ENCODE assay signal across 17 cellular contexts in genomic region chr4:152095701-152096070, GRCh38.
A peak's percentile ranks its signal among the peaks of the same experiment; 100 is the strongest.
DNase-seq lines count a peak whose midpoint lies in the region; ATAC-seq, FAIRE-seq and TF ChIP-seq lines count a peak whose summit lies in the region.
"Had no signal": no experiment of that assay in that cellular context is flagged by ENCODE, and none has a peak within 500 bp of the region (broad histone marks: within the 10 kb centered on the region; RNA-seq: fewer than 3 reads in every experiment).

No MANE protein-coding gene starts in this region.

- DNase-seq in T-helper 1 cell (no peak), RCC 7860 (ENCODE audit: low spot score) (peak; percentile 4), foreskin keratinocyte (peak in 1 of 2 donors; percentile 32), vagina (ENCODE audit: extremely low spot score in 2 of 2) (no peak)
- DNase-seq in CD4-positive, CD25-positive, alpha-beta regulatory T cell = no peak
- DNase-seq: aorta, GOT3, kidney glomerular epithelial cell, NCI-H2081 treated with DMSO at 0.1 percent for 48 hours, NCI-H524 treated with DMSO at 0.1 percent for 48 hours, nucleus accumbens, right lobe of liver had no signal

- H3K4me3 ChIP-seq in CD4-positive, CD25-positive, alpha-beta regulatory T cell (ENCODE audit: low read depth, low read length) = no peak overlapping the region
- H3K4me3 ChIP-seq in vagina = no peak overlapping the region
- H3K4me3 ChIP-seq: right lobe of liver had no signal

- peaks cover 59% of the 10 kb centered on the region for H3K4me1 Mint-ChIP-seq in T-helper 1 cell treated with Interleukin-12 subunit alpha and Interleukin-12 subunit beta and Interleukin-4 antibody, amounts not matched to agents 30 μg/mL and 1 μg/mL, for 36 hours (ENCODE audit: low read depth)
- peaks cover 14 to 80% (median 53%) of the 10 kb centered on the region in 4 donors for H3K4me1 Mint-ChIP-seq in CD4-positive, CD25-positive, alpha-beta regulatory T cell

- H3K27ac ChIP-seq in CD4-positive, CD25-positive, alpha-beta regulatory T cell (ENCODE audit: insufficient read depth, low read length, poor library complexity, severe bottlenecking) = no peak overlapping the region
- H3K27ac ChIP-seq in foreskin keratinocyte (no peak overlapping the region), vagina (no peak overlapping the region)
- H3K27ac ChIP-seq: right lobe of liver had no signal

- H3K36me3 ChIP-seq in CD4-positive, CD25-positive, alpha-beta regulatory T cell (ENCODE audit: control insufficient read depth, insufficient read depth, low read length) = no peaks in the 10 kb centered on the region
- H3K36me3 ChIP-seq in vagina = no peaks in the 10 kb centered on the region
- H3K36me3 ChIP-seq: right lobe of liver had no signal

- H3K27me3 ChIP-seq in CD4-positive, CD25-positive, alpha-beta regulatory T cell (ENCODE audit: control insufficient read depth, insufficient read depth, low read length) = no peaks in the 10 kb centered on the region
- H3K27me3 ChIP-seq in foreskin keratinocyte (no peaks in the 10 kb centered on the region), vagina (no peaks in the 10 kb centered on the region)
- H3K27me3 ChIP-seq: right lobe of liver had no signal

- H3K9me3 ChIP-seq in CD4-positive, CD25-positive, alpha-beta regulatory T cell (ENCODE audit: control insufficient read depth in 2 of 2, low read length in 2 of 2) = no peaks in the 10 kb centered on the region
- no peaks in the 10 kb centered on the region for H3K9me3 ChIP-seq in vagina
- H3K9me3 ChIP-seq: right lobe of liver had no signal

- intact Hi-C loops in vagina (cut with DNase I) = no loop called here

- H3K27me3 Mint-ChIP-seq in T-helper 1 cell treated with Interleukin-12 subunit alpha and Interleukin-12 subunit beta and Interleukin-4 antibody, amounts not matched to agents 30 μg/mL and 1 μg/mL, for 36 hours (ENCODE audit: low read depth) = no peaks in the 10 kb centered on the region
- no peaks in the 10 kb centered on the region for H3K27me3 Mint-ChIP-seq in CD4-positive, CD25-positive, alpha-beta regulatory T cell

- H3K4me1 ChIP-seq in CD4-positive, CD25-positive, alpha-beta regulatory T cell (ENCODE audit: control insufficient read depth, insufficient read depth, low read length, poor library complexity, severe bottlenecking) = peaks cover 53% of the 10 kb centered on the region
- peaks cover 17% of the 10 kb centered on the region for H3K4me1 ChIP-seq in foreskin keratinocyte
- no peaks in the 10 kb centered on the region for H3K4me1 ChIP-seq in vagina
- H3K4me1 ChIP-seq: right lobe of liver had no signal

- H3K4me3 Mint-ChIP-seq in T-helper 1 cell treated with Interleukin-12 subunit alpha and Interleukin-12 subunit beta and Interleukin-4 antibody, amounts not matched to agents 30 μg/mL and 1 μg/mL, for 36 hours = no peak overlapping the region
- H3K4me3 Mint-ChIP-seq in CD4-positive, CD25-positive, alpha-beta regulatory T cell = no peak overlapping the region
- H3K4me3 Mint-ChIP-seq: mesothelial cell of epicardium had no signal

- TF ChIP-seq POLR2A in vagina (IDR thresholded peaks at IDR 0.05) (no peak), GM18505 (IDR thresholded peaks at IDR 0.05; ENCODE audit: borderline replicate concordance, extremely low read depth, insufficient read depth, insufficient read length) (no peak)

- TF ChIP-seq CTCF in foreskin keratinocyte (conservative IDR thresholded peaks at IDR 0.05) (no peak), vagina (IDR thresholded peaks at IDR 0.05) (no peak)

- peak overlapping the region; percentile 52 for H3K27ac Mint-ChIP-seq in T-helper 1 cell treated with Interleukin-12 subunit alpha and Interleukin-12 subunit beta and Interleukin-4 antibody, amounts not matched to agents 30 μg/mL and 1 μg/mL, for 36 hours
- peak overlapping the region; percentile 86 to 99 (median 88) for H3K27ac Mint-ChIP-seq in CD4-positive, CD25-positive, alpha-beta regulatory T cell
- H3K27ac Mint-ChIP-seq: mesothelial cell of epicardium had no signal

- FAIRE-seq in RCC 7860 (lab: Jason Lieb, UNC) = no peak
- FAIRE-seq: GM12892 had no signal

- no peak for ATAC-seq in CD4-positive, CD25-positive, alpha-beta regulatory T cell (ENCODE audit: low read depth in 2 of 2)
- ATAC-seq in foreskin keratinocyte = peak; percentile 58
- no peak for ATAC-seq in GM18511 (IDR thresholded peaks at IDR 0.05; ENCODE audit: unreplicated experiment)
- ATAC-seq in GM18505 (IDR thresholded peaks at IDR 0.05; ENCODE audit: unreplicated experiment) = no peak
- ATAC-seq: right lobe of liver had no signal

- peaks cover 3% of the 10 kb centered on the region for H3K9me3 Mint-ChIP-seq in T-helper 1 cell treated with Interleukin-12 subunit alpha and Interleukin-12 subunit beta and Interleukin-4 antibody, amounts not matched to agents 30 μg/mL and 1 μg/mL, for 36 hours
- peaks cover 0 to 3% (median 0%) of the 10 kb centered on the region in 7 donors for H3K9me3 Mint-ChIP-seq in CD4-positive, CD25-positive, alpha-beta regulatory T cell
- H3K9me3 Mint-ChIP-seq: mesothelial cell of epicardium had no signal

- peaks cover 12% of the 10 kb centered on the region for H3K36me3 Mint-ChIP-seq in T-helper 1 cell treated with Interleukin-12 subunit alpha and Interleukin-12 subunit beta and Interleukin-4 antibody, amounts not matched to agents 30 μg/mL and 1 μg/mL, for 36 hours (ENCODE audit: low read depth)
- H3K36me3 Mint-ChIP-seq in CD4-positive, CD25-positive, alpha-beta regulatory T cell = peaks cover under 1% of the 10 kb centered on the region
- H3K36me3 Mint-ChIP-seq: mesothelial cell of epicardium had no signal
